Comparison of ENCODE assay signal across 10 cellular contexts in genomic region chrX:108735680-108736508, GRCh38. TPM values are rescaled to one million over a fixed set of nuclear protein-coding genes. Genes with fewer than 3 reads are reported as not detected.
DNase-seq lines count a peak whose midpoint lies in the region; ATAC-seq and TF ChIP-seq lines count a peak whose summit lies in the region.
"Had no signal": no experiment of that assay in that cellular context is flagged by ENCODE, and none has a peak within 500 bp of the region (broad histone marks: within the 10 kb centered on the region; RNA-seq: fewer than 3 reads in every experiment).

No MANE protein-coding gene starts in this region.

- peaks cover 9% of the 10 kb centered on the region for H3K4me1 Mint-ChIP-seq in stimulated activated naive CD8-positive, alpha-beta T cell treated with anti-CD3 and anti-CD28 coated beads, Interleukin-15, amount 100 ng/mL, for 72 hours
- H3K4me1 Mint-ChIP-seq in chondrocyte (ENCODE audit: low read depth): peaks cover 30% of the 10 kb centered on the region
- H3K4me1 Mint-ChIP-seq in CD8-positive, alpha-beta memory T cell: no peaks in the 10 kb centered on the region
- H3K4me1 Mint-ChIP-seq: activated naive CD8-positive, alpha-beta T cell treated with anti-CD3 and anti-CD28 coated beads, Interleukin-2, amount 10 ng/mL, durations not matched to agents 7 days and 5 days; IgD-negative memory B cell had no signal

- ATAC-seq in stimulated activated naive CD8-positive, alpha-beta T cell treated with anti-CD3 and anti-CD28 coated beads, Interleukin-15, amount 100 ng/mL, for 72 hours: no peak
- ATAC-seq in stimulated activated naive CD8-positive, alpha-beta T cell treated with anti-CD3 and anti-CD28 coated beads, Interleukin-15, Interleukin-2, amounts not matched to agents 100 U/mL and 50 U/mL, for 24 hours: no peak
- no peak for ATAC-seq in GM21381 (IDR thresholded peaks at IDR 0.05; ENCODE audit: unreplicated experiment)

- CTCF ChIA-PET in CD8-positive, alpha-beta memory T cell (lab: Charles Lee): no interaction called here

- TF ChIP-seq CTCF in chondrocyte (IDR thresholded peaks at IDR 0.05): no peak

- H3K36me3 ChIP-seq in mesodermal cell (ENCODE audit: control insufficient read depth, insufficient read depth, low read length): no peaks in the 10 kb centered on the region
- H3K36me3 ChIP-seq in CD8-positive, alpha-beta memory T cell (ENCODE audit: insufficient read depth, low read length): no peaks in the 10 kb centered on the region

- H3K27ac ChIP-seq in mesodermal cell (ENCODE audit: low read depth, low read length, severe bottlenecking): no peak overlapping the region
- H3K27ac ChIP-seq in CD8-positive, alpha-beta memory T cell (ENCODE audit: low read depth, low read length): no peak overlapping the region

- H3K4me3 ChIP-seq in mesodermal cell (ENCODE audit: extremely low read depth, insufficient read depth, low read length, poor library complexity, severe bottlenecking): peak overlapping the region; percentile 43
- H3K4me3 ChIP-seq in CD8-positive, alpha-beta memory T cell (ENCODE audit: low read length): no peak overlapping the region

- no peaks in the 10 kb centered on the region for H3K27me3 ChIP-seq in CD8-positive, alpha-beta memory T cell (ENCODE audit: insufficient read depth, low read length, poor library complexity, severe bottlenecking)

- H3K27ac Mint-ChIP-seq in stimulated activated naive CD8-positive, alpha-beta T cell treated with anti-CD3 and anti-CD28 coated beads, Interleukin-15, amount 100 ng/mL, for 72 hours: no peak overlapping the region
- no peak overlapping the region for H3K27ac Mint-ChIP-seq in chondrocyte (ENCODE audit: unreplicated experiment)
- no peak overlapping the region for H3K27ac Mint-ChIP-seq in CD8-positive, alpha-beta memory T cell
- H3K27ac Mint-ChIP-seq: activated naive CD8-positive, alpha-beta T cell treated with anti-CD3 and anti-CD28 coated beads, Interleukin-2, amount 10 ng/mL, durations not matched to agents 7 days and 5 days; IgD-negative memory B cell had no signal

- 0% methylated on average over 27 to 31 of the region's 81 CpGs for WGBS in mesodermal cell (ENCODE audit: insufficient coverage in 2 of 2), 2 experiments

- DNase-seq in stimulated activated naive CD8-positive, alpha-beta T cell treated with anti-CD3 and anti-CD28 coated beads, Interleukin-15, amount 100 ng/mL, for 72 hours: peak in 1 of 2 donors; percentile 1
- no peak for DNase-seq in stimulated activated naive CD8-positive, alpha-beta T cell treated with anti-CD3 and anti-CD28 coated beads, Interleukin-15, Interleukin-2, amounts not matched to agents 100 U/mL and 50 U/mL, for 24 hours
- DNase-seq in chondrocyte (ENCODE audit: low spot score) (peak; percentile 69), NCI-H226 (no peak)
- no peak for DNase-seq in CD8-positive, alpha-beta memory T cell
- DNase-seq in stimulated activated CD8-positive, alpha-beta memory T cell treated with anti-CD3 and anti-CD28 coated beads, Interleukin-4, amount 100 ng/mL, for 48 hours: no peak
- DNase-seq: activated naive CD8-positive, alpha-beta T cell treated with anti-CD3 and anti-CD28 coated beads, Interleukin-2, amount 10 ng/mL, durations not matched to agents 7 days and 5 days had no signal

- H3K4me1 ChIP-seq in mesodermal cell (ENCODE audit: control insufficient read depth, insufficient read depth, low read length, poor library complexity, severe bottlenecking): peaks cover 2% of the 10 kb centered on the region
- H3K4me1 ChIP-seq in CD8-positive, alpha-beta memory T cell (ENCODE audit: insufficient read depth, low read length): no peaks in the 10 kb centered on the region

- no peaks in the 10 kb centered on the region for H3K9me3 Mint-ChIP-seq in stimulated activated naive CD8-positive, alpha-beta T cell treated with anti-CD3 and anti-CD28 coated beads, Interleukin-15, amount 100 ng/mL, for 72 hours
- no peaks in the 10 kb centered on the region for H3K9me3 Mint-ChIP-seq in chondrocyte (ENCODE audit: low read depth)
- H3K9me3 Mint-ChIP-seq in CD8-positive, alpha-beta memory T cell: peaks cover 0 to 11% (median 3%) of the 10 kb centered on the region in 5 donors
- H3K9me3 Mint-ChIP-seq: activated naive CD8-positive, alpha-beta T cell treated with anti-CD3 and anti-CD28 coated beads, Interleukin-2, amount 10 ng/mL, durations not matched to agents 7 days and 5 days; IgD-negative memory B cell had no signal

- H3K4me3 Mint-ChIP-seq in stimulated activated naive CD8-positive, alpha-beta T cell treated with anti-CD3 and anti-CD28 coated beads, Interleukin-15, amount 100 ng/mL, for 72 hours: peak overlapping the region; percentile 21 to 32
- H3K4me3 Mint-ChIP-seq in chondrocyte (ENCODE audit: unreplicated experiment): peak overlapping the region; percentile 78
- H3K4me3 Mint-ChIP-seq in CD8-positive, alpha-beta memory T cell: no peak overlapping the region
- H3K4me3 Mint-ChIP-seq: activated naive CD8-positive, alpha-beta T cell treated with anti-CD3 and anti-CD28 coated beads, Interleukin-2, amount 10 ng/mL, durations not matched to agents 7 days and 5 days had no signal

- no peaks in the 10 kb centered on the region for H3K9me3 ChIP-seq in mesodermal cell (ENCODE audit: control insufficient read depth, low read length)
- no peaks in the 10 kb centered on the region for H3K9me3 ChIP-seq in CD8-positive, alpha-beta memory T cell (ENCODE audit: low read length)

- H3K36me3 Mint-ChIP-seq in chondrocyte (ENCODE audit: low read depth): no peaks in the 10 kb centered on the region
- no peaks in the 10 kb centered on the region for H3K36me3 Mint-ChIP-seq in CD8-positive, alpha-beta memory T cell
- H3K36me3 Mint-ChIP-seq: activated naive CD8-positive, alpha-beta T cell treated with anti-CD3 and anti-CD28 coated beads, Interleukin-2, amount 10 ng/mL, durations not matched to agents 7 days and 5 days; IgD-negative memory B cell had no signal

- H3K27me3 Mint-ChIP-seq in stimulated activated naive CD8-positive, alpha-beta T cell treated with anti-CD3 and anti-CD28 coated beads, Interleukin-15, amount 100 ng/mL, for 72 hours: peaks cover 69% of the 10 kb centered on the region
- H3K27me3 Mint-ChIP-seq in chondrocyte (ENCODE audit: low read depth): peaks cover 77% of the 10 kb centered on the region
- peaks cover 19 to 25% of the 10 kb centered on the region in 2 donors for H3K27me3 Mint-ChIP-seq in CD8-positive, alpha-beta memory T cell

- POLR2A ChIA-PET in CD8-positive, alpha-beta memory T cell (lab: Charles Lee): no interaction called here

RNA-seq across cellular contexts. Expression of gene IRS4, which starts 0.5 kb away (rescaled TPM):
- total RNA-seq in chondrocyte: not detected in 3 replicates
- polyA plus RNA-seq in mesodermal cell (2013, experiment 1 of 2): 1.1 TPM
- 0.91 TPM for polyA plus RNA-seq in mesodermal cell (2013, experiment 2 of 2)
- not detected for total RNA-seq in CD8-positive, alpha-beta memory T cell
- not detected for polyA plus RNA-seq in CD8-positive, alpha-beta memory T cell
- total RNA-seq: activated naive CD8-positive, alpha-beta T cell treated with anti-CD3 and anti-CD28 coated beads, Interleukin-2, amount 10 ng/mL, durations not matched to agents 7 days and 5 days had no signal
- polyA plus RNA-seq: IgD-negative memory B cell had no signal

Comparison
In these comparisons a context has a peak if more than half of its experiments do, and no peak if none do; other contexts are left out.
1. H3K4me3 Mint-ChIP-seq: peak in stimulated activated naive CD8-positive, alpha-beta T cell treated with anti-CD3 and anti-CD28 coated beads, Interleukin-15, amount 100 ng/mL, for 72 hours (2 of 2) and chondrocyte (single experiment); none in CD8-positive, alpha-beta memory T cell (0 of 7).